In genomic region chr1:203388683-203389082, GRCh38 we compare ENCODE assay signal across 27 cellular contexts.
"Had no signal": no experiment of that assay in that cellular context is flagged by ENCODE, and none has a peak within 500 bp of the region (broad histone marks: within the 10 kb centered on the region; RNA-seq: fewer than 3 reads in every experiment).

No MANE protein-coding gene starts in this region.

- DNase-seq: naive thymus-derived CD8-positive, alpha-beta T cell; nephron progenitor cell; nucleus accumbens; posterior cingulate gyrus; psoas muscle; right cardiac atrium; right lobe of liver; sigmoid colon; small intestine; stimulated activated CD4-positive, alpha-beta T cell treated with anti-CD3 and anti-CD28 coated beads, Interleukin-15, amount 100 ng/mL, for 24 hours; stimulated activated CD4-positive, alpha-beta T cell treated with anti-CD3 and anti-CD28 coated beads, Interleukin-2, amount 100 ng/mL, for 24 hours; stimulated activated CD4-positive, alpha-beta T cell treated with anti-CD3 and anti-CD28 coated beads, Interleukin-2, amount 100 ng/mL, for 48 hours; stimulated activated CD4-positive, alpha-beta T cell treated with anti-CD3 and anti-CD28 coated beads, Interleukin-4, amount 100 ng/mL, for 24 hours; stimulated activated CD8-positive, alpha-beta memory T cell treated with anti-CD3 and anti-CD28 coated beads, Interleukin-4, amount 100 ng/mL, for 48 hours; stimulated activated naive CD4-positive, alpha-beta T cell; stimulated activated naive CD8-positive, alpha-beta T cell treated with anti-CD3 and anti-CD28 coated beads, Interleukin-15, amount 100 ng/mL, for 72 hours; stimulated activated naive CD8-positive, alpha-beta T cell treated with anti-CD3 and anti-CD28 coated beads, Interleukin-15, Interleukin-2, amounts not matched to agents 100 U/mL and 50 U/mL, for 24 hours; substantia nigra; testis; tibial artery; transverse colon; upper lobe of right lung; uterus had no signal

- H3K27me3 ChIP-seq: ovary, right lobe of liver, sigmoid colon, suprapubic skin, testis, tibial artery, transverse colon, upper lobe of right lung, uterus had no signal

- H3K36me3 ChIP-seq: neutrophil, ovary, right lobe of liver, sigmoid colon, suprapubic skin, tibial artery, transverse colon, upper lobe of right lung, uterus had no signal

- H3K9me3 ChIP-seq: neutrophil, ovary, psoas muscle, right lobe of liver, sigmoid colon, suprapubic skin, testis, tibial artery, transverse colon, upper lobe of right lung, uterus had no signal

- H3K4me3 ChIP-seq: ovary, psoas muscle, right lobe of liver, sigmoid colon, suprapubic skin, testis, tibial artery, transverse colon, upper lobe of right lung, uterus had no signal

- H3K27ac ChIP-seq: neutrophil, ovary, parathyroid adenoma, psoas muscle, right lobe of liver, sigmoid colon, suprapubic skin, testis, tibial artery, transverse colon, upper lobe of right lung, uterus had no signal
